ENCODE assay signal across 10 cellular contexts in genomic region chr14:54818201-54819133, GRCh38.
A peak's percentile ranks its signal among the peaks of the same experiment; 100 is the strongest.
DNase-seq lines count a peak whose midpoint lies in the region; ATAC-seq and TF ChIP-seq lines count a peak whose summit lies in the region.
"Had no signal": no experiment of that assay in that cellular context is flagged by ENCODE, and none has a peak within 500 bp of the region (broad histone marks: within the 10 kb centered on the region; RNA-seq: fewer than 3 reads in every experiment).

No MANE protein-coding gene starts in this region.

- ATAC-seq in HG03342 (IDR thresholded peaks at IDR 0.05; ENCODE audit: unreplicated experiment), result no peak

- DNase-seq in SHP77 treated with DMSO at 0.1 percent for 48 hours (lab: John Stamatoyannopoulos, UW), result peak; percentile 19
- no peak for DNase-seq in SHP77 (lab: John Stamatoyannopoulos, UW)
- DNase-seq in OCI-M1 (lab: John Stamatoyannopoulos, UW), result peak; percentile 7
- DNase-seq in fibroblast of the conjunctiva (ENCODE audit: low read depth), result peak; percentile 20
- no peak for DNase-seq in type B pancreatic cell (ENCODE audit: extremely low spot score, unreplicated experiment)
- DNase-seq in stimulated activated naive CD4-positive, alpha-beta T cell treated with Interleukin-2 at 50 U/mL for 16 hours (lab: John Stamatoyannopoulos, UW), result no peak
- no peak for DNase-seq in COLO668 (lab: John Stamatoyannopoulos, UW; ENCODE audit: unreplicated experiment)
- DNase-seq: activated gamma-delta T cell treated with Interleukin-2 at 50 U/mL for 16 hours, glutamatergic neuron had no signal

- H3K27ac Mint-ChIP-seq in type B pancreatic cell, result peak overlapping the region; percentile 79

- peak overlapping the region; percentile 13 for H3K4me3 Mint-ChIP-seq in type B pancreatic cell

- H3K4me1 Mint-ChIP-seq in type B pancreatic cell (ENCODE audit: unreplicated experiment), result peaks cover 30% of the 10 kb centered on the region

- H3K9me3 Mint-ChIP-seq in type B pancreatic cell, result no peaks in the 10 kb centered on the region

- H3K27me3 Mint-ChIP-seq in type B pancreatic cell, result peaks cover 11% of the 10 kb centered on the region

- no peaks in the 10 kb centered on the region for H3K36me3 Mint-ChIP-seq in type B pancreatic cell

- TF ChIP-seq CTCF in type B pancreatic cell (conservative IDR thresholded peaks at IDR 0.05), result no peak

Comparison
In these comparisons a context has a peak if more than half of its experiments do, and no peak if none do; other contexts are left out.
1. DNase-seq: peak in SHP77 treated with DMSO at 0.1 percent for 48 hours (single experiment), OCI-M1 (single experiment) and fibroblast of the conjunctiva (single experiment); none in SHP77 (0 of 2), type B pancreatic cell (single experiment), stimulated activated naive CD4-positive, alpha-beta T cell treated with Interleukin-2 at 50 U/mL for 16 hours (single experiment) and COLO668 (single experiment).